Comparison of ENCODE assay signal across 12 cellular contexts in genomic region chr22:27868738-27869282, GRCh38. TPM values are rescaled to one million over a fixed set of nuclear protein-coding genes. Genes with fewer than 3 reads are reported as not detected.
DNase-seq lines count a peak whose midpoint lies in the region; ATAC-seq and TF ChIP-seq lines count a peak whose summit lies in the region.
"Had no signal": no experiment of that assay in that cellular context is flagged by ENCODE, and none has a peak within 500 bp of the region (broad histone marks: within the 10 kb centered on the region; RNA-seq: fewer than 3 reads in every experiment).

No MANE protein-coding gene starts in this region.

- H3K27me3 ChIP-seq in right atrium auricular region: no peaks in the 10 kb centered on the region
- H3K27me3 ChIP-seq in endodermal cell (ENCODE audit: control insufficient read depth, insufficient read depth, low read length, poor library complexity, severe bottlenecking): no peaks in the 10 kb centered on the region
- H3K27me3 ChIP-seq: spleen had no signal

- H3K27ac ChIP-seq in right atrium auricular region (peak overlapping the region; percentile 83 to 87), endodermal cell (ENCODE audit: low read depth, low read length) (no peak overlapping the region)

- H3K27me3 Mint-ChIP-seq in endodermal cell (ENCODE audit: insufficient read depth): no peaks in the 10 kb centered on the region
- no peaks in the 10 kb centered on the region for H3K27me3 Mint-ChIP-seq in osteocyte (ENCODE audit: unreplicated experiment)

- ATAC-seq in HG03439 (IDR thresholded peaks at IDR 0.05; ENCODE audit: unreplicated experiment): no peak

- no peak overlapping the region for H3K9ac ChIP-seq in endodermal cell (ENCODE audit: extremely low read depth, low read length, poor library complexity, severe bottlenecking)

- H3K4me1 Mint-ChIP-seq in endodermal cell (peaks cover 45% of the 10 kb centered on the region), osteocyte (ENCODE audit: unreplicated experiment) (peaks cover 74% of the 10 kb centered on the region)

- H3K4me3 Mint-ChIP-seq in endodermal cell: no peak overlapping the region
- H3K4me3 Mint-ChIP-seq in osteocyte (ENCODE audit: unreplicated experiment): no peak overlapping the region

- no peaks in the 10 kb centered on the region for H3K9me3 ChIP-seq in right atrium auricular region
- no peaks in the 10 kb centered on the region for H3K9me3 ChIP-seq in endodermal cell (ENCODE audit: control insufficient read depth, low read length)
- H3K9me3 ChIP-seq: spleen had no signal

- H3K4me3 ChIP-seq in right atrium auricular region: no peak overlapping the region
- H3K4me3 ChIP-seq in endodermal cell (ENCODE audit: low read length): peak overlapping the region; percentile 32
- H3K4me3 ChIP-seq: lung, spleen had no signal

- intact Hi-C loops in cardiac septum (cut with DNase I): no loop called here

- peaks cover 33% of the 10 kb centered on the region for H3K36me3 Mint-ChIP-seq in endodermal cell (ENCODE audit: low read depth)
- peaks cover 24% of the 10 kb centered on the region for H3K36me3 Mint-ChIP-seq in osteocyte (ENCODE audit: unreplicated experiment)

- 70 to 90% methylated on average over 4 to 6 of the region's 6 CpGs for WGBS in endodermal cell (ENCODE audit: insufficient coverage in 1 of 2, insufficient read length in 1 of 2), 2 experiments

- peak overlapping the region; percentile 15 for H3K27ac Mint-ChIP-seq in endodermal cell
- H3K27ac Mint-ChIP-seq in osteocyte (ENCODE audit: unreplicated experiment): peak overlapping the region; percentile 99

- no peak for TF ChIP-seq CTCF in right atrium auricular region (IDR thresholded peaks at IDR 0.05)
- no peak for TF ChIP-seq CTCF in endodermal cell (conservative IDR thresholded peaks at IDR 0.05)
- TF ChIP-seq CTCF in osteocyte (IDR thresholded peaks at IDR 0.05): no peak

- H3K36me3 ChIP-seq in right atrium auricular region: peaks cover 11% of the 10 kb centered on the region
- H3K36me3 ChIP-seq in endodermal cell (ENCODE audit: control insufficient read depth, insufficient read depth, low read length): peaks cover 53% of the 10 kb centered on the region

- no peak for DNase-seq in right atrium auricular region (ENCODE audit: low spot score)
- DNase-seq in cardiac septum (ENCODE audit: low spot score): no peak
- DNase-seq in endodermal cell: no peak
- DNase-seq in osteocyte (ENCODE audit: extremely low spot score, unreplicated experiment): no peak
- no peak for DNase-seq in NCI-H2029 treated with DMSO at 0.1 percent for 48 hours (lab: John Stamatoyannopoulos, UW)
- DNase-seq in NCI-H345 treated with DMSO at 0.1 percent for 48 hours (lab: John Stamatoyannopoulos, UW; ENCODE audit: unreplicated experiment): no peak
- no peak for DNase-seq in activated T-cell treated with anti-CD3 and anti-CD28 coated beads, Interleukin-2, amount 50 U/mL, for 48 hours
- DNase-seq: foreskin melanocyte, NCI-H1436, spleen had no signal

- peaks cover 6% of the 10 kb centered on the region for H3K9me3 Mint-ChIP-seq in endodermal cell
- H3K9me3 Mint-ChIP-seq in osteocyte (ENCODE audit: unreplicated experiment): no peaks in the 10 kb centered on the region

- H3K4me1 ChIP-seq in right atrium auricular region (peaks cover 0 to 71% of the 10 kb centered on the region in 2 donors), endodermal cell (ENCODE audit: control insufficient read depth, insufficient read depth, low read length) (peaks cover 22% of the 10 kb centered on the region)

RNA-seq across cellular contexts. Expression of gene PITPNB, which starts 50.2 kb away (rescaled TPM):
- 10 to 100 TPM; 26.3 to 43.0 TPM for total RNA-seq in right atrium auricular region
- 69.2 TPM for total RNA-seq in cardiac septum
- total RNA-seq in endodermal cell: 10 to 100 TPM; 59.6 to 68.2 TPM
- 50.0 TPM for polyA plus RNA-seq in endodermal cell (2013, experiment 1 of 2)
- polyA plus RNA-seq in endodermal cell (2013, experiment 2 of 2): 49.5 TPM
- 86.6 and 86.7 TPM in 2 replicates for total RNA-seq in osteocyte
